Comparison of ENCODE assay signal across 8 cellular contexts in genomic region chr2:24077535-24077877, GRCh38. TPM values are rescaled to one million over a fixed set of nuclear protein-coding genes. Genes with fewer than 3 reads are reported as not detected.
DNase-seq lines count a peak whose midpoint lies in the region; ATAC-seq and TF ChIP-seq lines count a peak whose summit lies in the region.

No MANE protein-coding gene starts in this region.

- H3K4me3 ChIP-seq in HEK293 (ENCODE audit: low read depth, low read length) (peak overlapping the region; percentile 95), hepatocyte (peak overlapping the region; percentile 40), skin epidermis (peak overlapping the region; percentile 66 to 83 (median 77))

- peaks cover 37% of the 10 kb centered on the region for H3K79me2 ChIP-seq in hepatocyte

- no peak for ATAC-seq in activated T-helper 17 cell treated with anti-CD3 and anti-CD28 coated beads, Interleukin-2, amount 50 U/mL, for 72 hours (replicated peaks)

- CTCF ChIA-PET in HEK293 (lab: Yijun Ruan, JAX), result interaction anchor here (0.6 kb wide), 1 partner anchor 152 kb away, joined by 4 read pairs; no protein-coding TSS in a partner anchor

- no peak for DNase-seq in hepatocyte (ENCODE audit: low spot score)
- no peak for DNase-seq in NCI-H1092 (lab: John Stamatoyannopoulos, UW)
- no peak for DNase-seq in D341Med (ENCODE audit: low spot score)
- DNase-seq in iPS-NIHi7 (ENCODE audit: extremely low spot score), result no peak
- DNase-seq in activated CD8-positive, alpha-beta memory T cell treated with anti-CD3 and anti-CD28 coated beads, Interleukin-2, amount 50 U/mL, for 48 hours, result no peak

- TF ChIP-seq CTCF in HEK293 (tag by site-specific recombination; IDR thresholded peaks at IDR 0.05), result no peak
- TF ChIP-seq CTCF in hepatocyte (IDR thresholded peaks at IDR 0.05; ENCODE audit: poor library complexity), result no peak

- H3K4me2 ChIP-seq in hepatocyte, result peak overlapping the region; percentile 82

- H4K20me1 ChIP-seq in hepatocyte (ENCODE audit: insufficient read depth, poor library complexity, severe bottlenecking), result no peaks in the 10 kb centered on the region

- peak overlapping the region; percentile 47; the same call in 1 of the 2 replicates for H3K27ac ChIP-seq in HEK293 (ENCODE audit: extremely low read depth, low read depth, low read length)
- H3K27ac ChIP-seq in hepatocyte, result peak overlapping the region; percentile 95
- peak overlapping the region; percentile 48 to 97 (median 90) for H3K27ac ChIP-seq in skin epidermis

- H3K9me3 ChIP-seq in HEK293 (ENCODE audit: control insufficient read depth, insufficient read depth, low read depth, low read length), result no peaks in the 10 kb centered on the region
- H3K9me3 ChIP-seq in hepatocyte (ENCODE audit: low read depth), result no peaks in the 10 kb centered on the region

- no peaks in the 10 kb centered on the region for H3K27me3 ChIP-seq in hepatocyte

- peak overlapping the region; percentile 86 for H3K4me3 Mint-ChIP-seq in activated T-helper 17 cell treated with anti-CD3 and anti-CD28 coated beads, Interleukin-2, amount 50 U/mL, for 72 hours

- no peaks in the 10 kb centered on the region for H3K9me3 Mint-ChIP-seq in activated T-helper 17 cell treated with anti-CD3 and anti-CD28 coated beads, Interleukin-2, amount 50 U/mL, for 72 hours

- H3K27me3 Mint-ChIP-seq in activated T-helper 17 cell treated with anti-CD3 and anti-CD28 coated beads, Interleukin-2, amount 50 U/mL, for 72 hours, result no peaks in the 10 kb centered on the region

- H2AFZ ChIP-seq in hepatocyte, result peak overlapping the region; percentile 69

- H3K36me3 ChIP-seq in HEK293 (ENCODE audit: control insufficient read depth in 2 of 2, insufficient read depth in 1 of 2, low read length in 2 of 2) (peaks cover 15 to 53% of the 10 kb centered on the region in 2 experiments), hepatocyte (replicated peaks; ENCODE audit: insufficient read depth, low read depth) (no peaks in the 10 kb centered on the region)

- POLR2A ChIA-PET in HEK293 (lab: Yijun Ruan, JAX), result interaction anchor here (0.6 to 2.3 kb wide), 6 partner anchors 19 to 253 kb away, joined by 3 to 41 read pairs (median 8); partner anchors contain the start of genes ATAD2B and WDCP

- H3K4me1 Mint-ChIP-seq in activated T-helper 17 cell treated with anti-CD3 and anti-CD28 coated beads, Interleukin-2, amount 50 U/mL, for 72 hours, result peaks cover 22% of the 10 kb centered on the region

- H3K36me3 Mint-ChIP-seq in activated T-helper 17 cell treated with anti-CD3 and anti-CD28 coated beads, Interleukin-2, amount 50 U/mL, for 72 hours (ENCODE audit: low read depth), result peaks cover 47% of the 10 kb centered on the region

- 18% methylated on average over 9 of the region's 9 CpGs for WGBS in hepatocyte (ENCODE audit: low lambda C conversion rate, missing lambda C conversion rate)

- H3K4me1 ChIP-seq in HEK293 (ENCODE audit: control insufficient read depth, insufficient read depth, low read length) (peaks cover 7% of the 10 kb centered on the region; the same call in 1 of the 2 replicates), hepatocyte (ENCODE audit: insufficient read depth) (peaks cover 14% of the 10 kb centered on the region)

- H3K9me2 ChIP-seq in hepatocyte (replicated peaks; ENCODE audit: insufficient read depth), result no peaks in the 10 kb centered on the region

- H3K27ac Mint-ChIP-seq in activated T-helper 17 cell treated with anti-CD3 and anti-CD28 coated beads, Interleukin-2, amount 50 U/mL, for 72 hours, result peak overlapping the region; percentile 83

TF ChIP-seq in HEK293, 187 proteins besides CTCF, POLR2A, EP300 and RAD21:
- TF ChIP-seq ZNF660 (tag by site-specific recombination; IDR thresholded peaks at IDR 0.05), result no peak
- TF ChIP-seq ZNF335 (tag by site-specific recombination; conservative IDR thresholded peaks at IDR 0.05), result peak; percentile 35; the same call in 1 of the 2 replicates
- peak; percentile 29; the same call in 1 of the 2 replicates for TF ChIP-seq PRDM1 (tag by site-specific recombination; IDR thresholded peaks at IDR 0.05)
- TF ChIP-seq PBX3 (CRISPR knock-in tag; IDR thresholded peaks at IDR 0.05), result no peak
- TF ChIP-seq SETDB1 (IDR thresholded peaks at IDR 0.05; ENCODE audit: insufficient read length, low read length), result no peak
- no peak for TF ChIP-seq ZBTB17 (tag by site-specific recombination; IDR thresholded peaks at IDR 0.05)

RNA-seq across cellular contexts. Expression of gene SF3B6, which starts 1.4 kb away (rescaled TPM):
- total RNA-seq in activated T-helper 17 cell treated with anti-CD3 and anti-CD28 coated beads, Interleukin-2, amount 50 U/mL, for 72 hours, result 100 to 1,000 TPM; 121 to 146 TPM
- 131 and 158 TPM in 2 replicates for total RNA-seq in hepatocyte
- polyA plus RNA-seq in hepatocyte, result 170 and 174 TPM in 2 replicates

RNA-seq across cellular contexts. Expression of gene TP53I3, which starts 7.1 kb away (rescaled TPM):
- total RNA-seq in activated T-helper 17 cell treated with anti-CD3 and anti-CD28 coated beads, Interleukin-2, amount 50 U/mL, for 72 hours, result 1 to 10 TPM; 2.7 to 3.0 TPM
- 29.8 and 31.9 TPM in 2 replicates for total RNA-seq in hepatocyte
- 52.9 and 56.2 TPM in 2 replicates for polyA plus RNA-seq in hepatocyte

RNA-seq across cellular contexts. Expression of gene FKBP1B, which starts 28.0 kb away (rescaled TPM):
- 1 to 10 TPM; 1.2 to 1.8 TPM for total RNA-seq in activated T-helper 17 cell treated with anti-CD3 and anti-CD28 coated beads, Interleukin-2, amount 50 U/mL, for 72 hours
- total RNA-seq in hepatocyte, result 20.2 and 24.4 TPM in 2 replicates
- polyA plus RNA-seq in hepatocyte, result 36.3 and 37.2 TPM in 2 replicates

RNA-seq across cellular contexts. Expression of gene WDCP, which starts 30.3 kb away (rescaled TPM):
- total RNA-seq in activated T-helper 17 cell treated with anti-CD3 and anti-CD28 coated beads, Interleukin-2, amount 50 U/mL, for 72 hours, result 10 to 100 TPM; 19.0 to 25.0 TPM
- 6.0 and 6.8 TPM in 2 replicates for total RNA-seq in hepatocyte
- 1.4 and 2.4 TPM in 2 replicates for polyA plus RNA-seq in hepatocyte

RNA-seq across cellular contexts. Expression of gene PFN4, which starts 45.6 kb away (rescaled TPM):
- total RNA-seq in activated T-helper 17 cell treated with anti-CD3 and anti-CD28 coated beads, Interleukin-2, amount 50 U/mL, for 72 hours, result under 1 TPM in 1 of 2 donors, not detected in 1; 0.82 TPM
- total RNA-seq in hepatocyte, result 0.24 and 1.2 TPM in 2 replicates
- polyA plus RNA-seq in hepatocyte, result 0.75 and 1.7 TPM in 2 replicates

Comparison
In these comparisons a context has a peak if more than half of its experiments do, and no peak if none do; other contexts are left out.
1. H3K4me3 ChIP-seq: peak in every context shown above with its lines; median percentile 95 in HEK293; 77 in skin epidermis; 40 in hepatocyte.